Comparison of ENCODE assay signal across 28 cellular contexts in the genomic region with DNA sequence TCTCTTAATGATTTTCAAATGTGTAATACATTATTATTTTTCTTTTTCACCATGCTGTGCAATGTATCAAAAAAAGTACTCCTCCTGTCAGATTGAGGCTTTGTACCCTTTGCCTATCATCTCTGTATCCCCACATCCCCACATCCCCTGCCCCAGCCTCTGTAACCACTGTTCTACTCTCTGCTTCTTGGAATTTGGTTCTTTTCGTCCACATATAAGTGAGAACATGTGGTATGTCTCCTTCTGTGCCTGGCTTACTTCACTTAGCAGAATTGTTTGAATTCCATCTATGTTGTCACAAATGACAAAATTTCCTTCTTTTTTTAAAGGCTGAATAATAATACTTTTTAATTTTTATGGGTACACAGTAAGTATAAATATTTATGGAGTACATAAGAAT.
"Had no signal": no experiment of that assay in that cellular context is flagged by ENCODE, and none has a peak within 500 bp of the region (broad histone marks: within the 10 kb centered on the region; RNA-seq: fewer than 3 reads in every experiment).

No MANE protein-coding gene starts in this region.

- H3K4me3 ChIP-seq: MG63, Peyer's patch, SJSA1 had no signal

- ATAC-seq: activated CD8-positive, alpha-beta T cell treated with anti-CD3 and anti-CD28 coated beads for 36 hours; activated naive CD4-positive, alpha-beta T cell treated with anti-CD3 and anti-CD28 coated beads, Interleukin-2, amount 50 U/mL, for 72 hours; PC-3 had no signal

- H3K27me3 Mint-ChIP-seq: activated CD4-positive, alpha-beta T cell treated with anti-CD3 and anti-CD28 coated beads, Interleukin-2, amount 10 ng/mL, durations not matched to agents 24 days and 14 days; activated CD8-positive, alpha-beta T cell treated with anti-CD3 and anti-CD28 coated beads for 36 hours; brain had no signal

- H3K36me3 ChIP-seq: MG63, Peyer's patch had no signal

- H3K27me3 ChIP-seq: MG63, Peyer's patch, SJSA1 had no signal

- DNase-seq: activated CD4-positive, alpha-beta T cell treated with anti-CD3 and anti-CD28 coated beads, Interleukin-2, amount 10 ng/mL, durations not matched to agents 24 days and 14 days; activated CD4-positive, alpha-beta T cell treated with anti-CD3 and anti-CD28 coated beads, Interleukin-2, amount 50 U/mL, for 4 hours; activated CD8-positive, alpha-beta T cell treated with anti-CD3 and anti-CD28 coated beads for 36 hours; activated gamma-delta T cell treated with Interleukin-2 at 50 U/mL for 16 hours; activated naive CD4-positive, alpha-beta T cell treated with anti-CD3 and anti-CD28 coated beads for 36 hours; activated T-cell treated with anti-CD3 and anti-CD28 coated beads, Interleukin-2, amount 50 U/mL, for 1 hour; anterior cingulate cortex; caudate nucleus; cerebellar nuclear complex; Kasumi-1; KG1; MG63; MV-4-11; NCI-H1092; NCI-H1436 treated with DMSO at 0.1 percent for 48 hours; NCI-H1694 treated with DMSO at 0.1 percent for 48 hours; NCI-H2029; NCI-H345; NCI-H524 treated with DMSO at 0.1 percent for 48 hours; PC-3; Peyer's patch; RPMI8226; SHP77 treated with DMSO at 0.1 percent for 48 hours; T1000 had no signal

- H3K4me1 ChIP-seq: Peyer's patch, SJSA1 had no signal

- H3K4me3 Mint-ChIP-seq: activated CD4-positive, alpha-beta T cell treated with anti-CD3 and anti-CD28 coated beads, Interleukin-2, amount 10 ng/mL, durations not matched to agents 24 days and 14 days; activated CD8-positive, alpha-beta T cell treated with anti-CD3 and anti-CD28 coated beads for 36 hours; activated naive CD4-positive, alpha-beta T cell treated with anti-CD3 and anti-CD28 coated beads for 36 hours; activated T-helper 1 cell treated with anti-CD3 and anti-CD28 coated beads, Interleukin-12 subunit alpha, Interleukin-12 subunit beta, Interleukin-2, Interleukin-4 antibody, amounts not matched to agents 30 ng/mL and 10 ng/mL and 1 ng/mL, durations not matched to agents 14 hours and 24 hours and 36 hours; brain had no signal

- H3K27ac ChIP-seq: Peyer's patch, SJSA1 had no signal

- H3K9me3 ChIP-seq: MG63, Peyer's patch, SJSA1 had no signal

- H3K9me3 Mint-ChIP-seq: activated CD4-positive, alpha-beta T cell treated with anti-CD3 and anti-CD28 coated beads, Interleukin-2, amount 10 ng/mL, durations not matched to agents 24 days and 14 days; activated CD8-positive, alpha-beta T cell treated with anti-CD3 and anti-CD28 coated beads for 36 hours; activated naive CD4-positive, alpha-beta T cell treated with anti-CD3 and anti-CD28 coated beads for 36 hours; activated naive CD4-positive, alpha-beta T cell treated with anti-CD3 and anti-CD28 coated beads, Interleukin-2, amount 50 U/mL, for 72 hours; activated T-helper 1 cell treated with anti-CD3 and anti-CD28 coated beads, Interleukin-12 subunit alpha, Interleukin-12 subunit beta, Interleukin-2, Interleukin-4 antibody, amounts not matched to agents 30 ng/mL and 10 ng/mL and 1 ng/mL, durations not matched to agents 14 hours and 24 hours and 36 hours; brain had no signal

- H3K27ac Mint-ChIP-seq: activated CD4-positive, alpha-beta T cell treated with anti-CD3 and anti-CD28 coated beads, Interleukin-2, amount 10 ng/mL, durations not matched to agents 24 days and 14 days; activated CD8-positive, alpha-beta T cell treated with anti-CD3 and anti-CD28 coated beads for 36 hours; activated naive CD4-positive, alpha-beta T cell treated with anti-CD3 and anti-CD28 coated beads for 36 hours; activated naive CD4-positive, alpha-beta T cell treated with anti-CD3 and anti-CD28 coated beads, Interleukin-2, amount 50 U/mL, for 72 hours; activated T-helper 1 cell treated with anti-CD3 and anti-CD28 coated beads, Interleukin-12 subunit alpha, Interleukin-12 subunit beta, Interleukin-2, Interleukin-4 antibody, amounts not matched to agents 30 ng/mL and 10 ng/mL and 1 ng/mL, durations not matched to agents 14 hours and 24 hours and 36 hours; brain had no signal
